11 cellular contexts compared by ENCODE assay signal in the genomic region with DNA sequence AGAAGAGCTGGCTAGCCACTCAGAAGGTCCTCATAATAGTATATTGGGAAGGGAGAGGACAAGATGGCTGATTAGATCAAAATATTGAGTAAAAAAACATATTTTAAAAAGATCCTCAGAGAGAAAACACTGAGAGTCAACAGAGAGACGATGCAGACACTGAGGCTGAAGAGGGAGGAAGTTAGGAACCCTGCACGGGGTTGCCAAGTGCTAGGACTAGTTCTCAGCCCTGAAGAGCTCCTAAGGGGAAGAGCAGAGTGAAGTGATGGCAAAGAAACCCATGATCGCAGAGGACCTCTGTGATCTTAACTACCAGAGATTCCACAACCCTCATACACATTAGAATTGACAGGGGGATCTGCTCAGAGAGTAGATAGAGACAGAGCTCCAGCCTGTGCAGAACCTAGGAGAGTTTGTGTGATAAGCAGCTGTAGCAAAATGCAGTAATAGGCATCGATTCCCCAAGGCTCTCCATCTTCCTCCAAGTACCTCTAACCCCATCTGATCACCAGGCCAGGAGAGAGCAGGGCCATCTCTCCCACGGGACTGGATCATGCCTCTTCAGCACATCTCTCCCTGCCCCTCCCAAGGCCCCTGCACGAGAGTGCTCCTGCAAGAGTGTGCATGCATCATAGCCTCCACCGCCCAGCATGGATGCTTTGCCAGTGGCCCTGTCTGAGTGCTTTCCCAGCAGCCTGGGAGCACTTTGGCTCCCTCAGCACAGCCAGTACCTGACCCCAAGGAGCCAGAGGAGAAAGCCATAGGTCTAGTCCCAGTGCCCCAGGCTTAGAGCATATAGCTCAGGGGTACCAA. TPM values are rescaled to one million over a fixed set of nuclear protein-coding genes. Genes with fewer than 3 reads are reported as not detected.
A peak's percentile ranks its signal among the peaks of the same experiment; 100 is the strongest.
DNase-seq lines count a peak whose midpoint lies in the region; ATAC-seq and TF ChIP-seq lines count a peak whose summit lies in the region.
"Had no signal": no experiment of that assay in that cellular context is flagged by ENCODE, and none has a peak within 500 bp of the region (broad histone marks: within the 10 kb centered on the region; RNA-seq: fewer than 3 reads in every experiment).

No MANE protein-coding gene starts in this region.

- no peaks in the 10 kb centered on the region for H3K79me2 ChIP-seq in GM23248 (ENCODE audit: insufficient read depth)

- ATAC-seq in GM19043 (IDR thresholded peaks at IDR 0.05; ENCODE audit: low read depth, unreplicated experiment) (peak; percentile 22), HG02884 (IDR thresholded peaks at IDR 0.05; ENCODE audit: unreplicated experiment) (peak; percentile 26), T-helper 17 cell (peak; percentile 21)
- ATAC-seq: left lung had no signal

- peak overlapping the region in 2 of 11 experiments; percentile 5 to 25; a peak in 1 of 22 replicates for H3K27ac ChIP-seq in BLaER1 treated with 17β-estradiol and CSF1 and Interleukin-3, amounts not matched to agents 10 nM and 100 nM
- H3K27ac ChIP-seq in GM23248 (no peak overlapping the region), transverse colon (no peak overlapping the region), WERI-Rb-1 (no peak overlapping the region)
- H3K27ac ChIP-seq: brain microvascular endothelial cell, left lung had no signal

- peaks cover 8 to 16% (median 13%) of the 10 kb centered on the region in 10 experiments for H3K4me1 ChIP-seq in BLaER1 treated with 17β-estradiol and CSF1 and Interleukin-3, amounts not matched to agents 10 nM and 100 nM
- H3K4me1 ChIP-seq in GM23248 (ENCODE audit: insufficient read depth) (no peaks in the 10 kb centered on the region), transverse colon (no peaks in the 10 kb centered on the region)
- H3K4me1 ChIP-seq: left lung had no signal

- H3F3A ChIP-seq in GM23248 (ENCODE audit: insufficient read depth) = no peaks in the 10 kb centered on the region

- H3K4me3 Mint-ChIP-seq in T-helper 17 cell = peak overlapping the region; percentile 86

- TF ChIP-seq EP300 in transverse colon (IDR thresholded peaks at IDR 0.05; ENCODE audit: low read depth) = no peak

- H3K36me3 ChIP-seq in BLaER1 treated with 17β-estradiol and CSF1 and Interleukin-3, amounts not matched to agents 10 nM and 100 nM = no peaks in the 10 kb centered on the region
- no peaks in the 10 kb centered on the region for H3K36me3 ChIP-seq in GM23248 (ENCODE audit: low read depth)
- H3K36me3 ChIP-seq in transverse colon = no peaks in the 10 kb centered on the region
- no peaks in the 10 kb centered on the region for H3K36me3 ChIP-seq in WERI-Rb-1
- H3K36me3 ChIP-seq: brain microvascular endothelial cell, left lung had no signal

- TF ChIP-seq POLR2A in transverse colon (IDR thresholded peaks at IDR 0.05) = no peak

- no peaks in the 10 kb centered on the region for H3K9me3 ChIP-seq in BLaER1 treated with 17β-estradiol and CSF1 and Interleukin-3, amounts not matched to agents 10 nM and 100 nM (replicated peaks in 1 of 11)
- H3K9me3 ChIP-seq in T-helper 17 cell (ENCODE audit: control insufficient read depth, low read length, poor library complexity, severe bottlenecking) (no peaks in the 10 kb centered on the region), GM23248 (ENCODE audit: low read depth) (no peaks in the 10 kb centered on the region), transverse colon (no peaks in the 10 kb centered on the region), WERI-Rb-1 (ENCODE audit: severe bottlenecking) (no peaks in the 10 kb centered on the region)
- H3K9me3 ChIP-seq: left lung had no signal

- peak overlapping the region; percentile 82 for H3K27ac Mint-ChIP-seq in T-helper 17 cell

- no peaks in the 10 kb centered on the region for H3K27me3 Mint-ChIP-seq in T-helper 17 cell

- peaks cover 16% of the 10 kb centered on the region for H3K4me1 Mint-ChIP-seq in T-helper 17 cell

- no peak overlapping the region for H3K9ac ChIP-seq in BLaER1 treated with 17β-estradiol and CSF1 and Interleukin-3, amounts not matched to agents 10 nM and 100 nM
- no peak overlapping the region for H3K9ac ChIP-seq in GM23248

- H3K36me3 Mint-ChIP-seq in T-helper 17 cell (ENCODE audit: low read depth) = no peaks in the 10 kb centered on the region

- no peak overlapping the region for H2AFZ ChIP-seq in GM23248

- WGBS in GM23248 (ENCODE audit: low coverage in 1 of 2, low lambda C conversion rate in 2 of 2, missing lambda C conversion rate in 2 of 2), 2 experiments = 19 to 28% methylated on average over 7 of the region's 7 CpGs
- WGBS in transverse colon (ENCODE audit: low coverage in 1 of 2), 2 donors = 42 to 74% methylated on average over 3 to 7 of the region's 7 CpGs

- H3K4me3 ChIP-seq in BLaER1 treated with 17β-estradiol and CSF1 and Interleukin-3, amounts not matched to agents 10 nM and 100 nM = no peak overlapping the region
- H3K4me3 ChIP-seq in GM23248 = no peak overlapping the region
- no peak overlapping the region for H3K4me3 ChIP-seq in transverse colon
- no peak overlapping the region for H3K4me3 ChIP-seq in WERI-Rb-1 (ENCODE audit: low read depth, low read length)
- H3K4me3 ChIP-seq: left lung had no signal

- H4K20me1 ChIP-seq in BLaER1 treated with 17β-estradiol and CSF1 and Interleukin-3, amounts not matched to agents 10 nM and 100 nM = no peaks in the 10 kb centered on the region
- no peaks in the 10 kb centered on the region for H4K20me1 ChIP-seq in GM23248 (ENCODE audit: insufficient read depth)

- H3K27me3 ChIP-seq in BLaER1 treated with 17β-estradiol and CSF1 and Interleukin-3, amounts not matched to agents 10 nM and 100 nM = no peaks in the 10 kb centered on the region
- H3K27me3 ChIP-seq in GM23248 (replicated peaks; ENCODE audit: insufficient read depth) (no peaks in the 10 kb centered on the region), transverse colon (no peaks in the 10 kb centered on the region), WERI-Rb-1 (ENCODE audit: insufficient read depth, low read depth, severe bottlenecking) (no peaks in the 10 kb centered on the region)
- H3K27me3 ChIP-seq: brain microvascular endothelial cell, left lung had no signal

- no peaks in the 10 kb centered on the region for H3K9me2 ChIP-seq in GM23248 (ENCODE audit: insufficient read depth)

- in situ Hi-C loops in GM23248 (cut with MboI) = no loop called here
- in situ Hi-C loops in transverse colon (cut with MboI; ENCODE audit: low pct_ligation_motif_present in 1 of 4, low pct_unique_long_range_greater_than_20kb in 1 of 4, low sequenced_read_pairs in 3 of 4) = no loop called here

- TF ChIP-seq CTCF in transverse colon (IDR thresholded peaks at IDR 0.05) = no peak
- TF ChIP-seq CTCF in WERI-Rb-1 (IDR thresholded peaks at IDR 0.05; ENCODE audit: low read depth, low read length) = no peak

- DNase-seq in T-helper 17 cell = no peak
- DNase-seq in GM23248 = no peak
- no peak for DNase-seq in transverse colon
- DNase-seq in NCI-H1417 treated with DMSO at 0.1 percent for 48 hours (lab: John Stamatoyannopoulos, UW) = no peak
- DNase-seq in WERI-Rb-1 = no peak
- DNase-seq: brain microvascular endothelial cell, Kasumi-1 had no signal

- intact Hi-C loops in transverse colon (cut with DNase I; ENCODE audit: low total_unique reads) = no loop called here

- peak overlapping the region; percentile 51 to 91 (median 77) for H3K4me2 ChIP-seq in BLaER1 treated with 17β-estradiol and CSF1 and Interleukin-3, amounts not matched to agents 10 nM and 100 nM
- no peak overlapping the region for H3K4me2 ChIP-seq in GM23248 (ENCODE audit: unreplicated experiment)

RNA-seq across cellular contexts. Expression of gene ARL14EP, which starts 41.2 kb away (rescaled TPM):
- total RNA-seq in T-helper 17 cell (10 to 100 TPM; 28.4 to 34.1 TPM), transverse colon (10 to 100 TPM in 3 of 4 donors, 1 to 10 TPM in 1; 7.9 to 24.7 (median 16.0) TPM)
- total RNA-seq in GM23248 (2014; rRNA removed; shearing (Covaris generic)) = 24.3 and 30.2 TPM in 2 replicates
- polyA plus RNA-seq in GM23248 (2016; fragmentation: Nextera tagmentation; extraction: Ambion mirVana) = 33.9 and 34.4 TPM in 2 replicates

RNA-seq across cellular contexts. Expression of gene FSHB, which starts 50.9 kb away (rescaled TPM):
- total RNA-seq in T-helper 17 cell = not detected
- total RNA-seq in GM23248 (2014; rRNA removed; shearing (Covaris generic)) = not detected in 2 replicates
- not detected in 2 replicates for polyA plus RNA-seq in GM23248 (2016; fragmentation: Nextera tagmentation; extraction: Ambion mirVana)
- not detected for total RNA-seq in transverse colon
- total RNA-seq: left lung had no signal
